Comparison of ENCODE assay signal across 21 cellular contexts in genomic region chr7:37430126-37430525, GRCh38. TPM values are rescaled to one million over a fixed set of nuclear protein-coding genes. Genes with fewer than 3 reads are reported as not detected.
DNase-seq lines count a peak whose midpoint lies in the region; ATAC-seq, FAIRE-seq and TF ChIP-seq lines count a peak whose summit lies in the region.
"Had no signal": no experiment of that assay in that cellular context is flagged by ENCODE, and none has a peak within 500 bp of the region (broad histone marks: within the 10 kb centered on the region; RNA-seq: fewer than 3 reads in every experiment).

No MANE protein-coding gene starts in this region.

- H2AK5ac ChIP-seq in mesendoderm (ENCODE audit: low read length) = no peak overlapping the region

- peak overlapping the region; percentile 52 for H3K9ac ChIP-seq in endothelial cell of umbilical vein (replicated peaks; ENCODE audit: extremely low read depth, insufficient read depth, low read length)
- H3K9ac ChIP-seq in mesendoderm (ENCODE audit: low read length) = no peak overlapping the region

- H2BK15ac ChIP-seq in mesendoderm (replicated peaks; ENCODE audit: low read depth) = no peak overlapping the region

- no peak overlapping the region for H2BK5ac ChIP-seq in mesendoderm (ENCODE audit: low read length)

- H3K79me2 ChIP-seq in endothelial cell of umbilical vein (ENCODE audit: control insufficient read depth, insufficient read depth, low read length) (no peaks in the 10 kb centered on the region), mesendoderm (ENCODE audit: control insufficient read depth, insufficient read depth, low read length) (no peaks in the 10 kb centered on the region)

- no peak overlapping the region for H4K8ac ChIP-seq in mesendoderm (ENCODE audit: low read depth, low read length)

- no peak overlapping the region for H2BK120ac ChIP-seq in mesendoderm (ENCODE audit: low read depth, low read length)

- no peaks in the 10 kb centered on the region for H3K9me1 ChIP-seq in endothelial cell of umbilical vein (replicated peaks; ENCODE audit: control insufficient read depth, extremely low read depth, insufficient read depth, low read length)

- no peak for ATAC-seq in stimulated activated memory B cell treated with anti-CD40 and anti-IgM and Interleukin-4, amounts not matched to agents 10 μg/mL and 1 μg/mL and 100 μg/mL, for 72 hours
- ATAC-seq in GM21447 (IDR thresholded peaks at IDR 0.05; ENCODE audit: unreplicated experiment) = no peak
- no peak for ATAC-seq in foreskin keratinocyte
- ATAC-seq: GM12878 had no signal

- H2AFZ ChIP-seq in endothelial cell of umbilical vein (ENCODE audit: low read depth, low read length) = no peak overlapping the region

- CTCF ChIA-PET in endothelial cell of umbilical vein (lab: Charles Lee) = interaction anchor here (0.8 to 2.5 kb wide), 10 partner anchors 9 to 146 kb away, joined by 3 to 12 read pairs (median 4); partner anchors contain the start of gene ELMO1

- no peaks in the 10 kb centered on the region for H3K27me3 ChIP-seq in endothelial cell of umbilical vein (ENCODE audit: control insufficient read depth in 2 of 2, insufficient read depth in 2 of 2, low read length in 2 of 2)
- no peaks in the 10 kb centered on the region for H3K27me3 ChIP-seq in mesendoderm (ENCODE audit: insufficient read depth, low read length, poor library complexity)
- H3K27me3 ChIP-seq in foreskin keratinocyte = no peaks in the 10 kb centered on the region

- no peaks in the 10 kb centered on the region for H3K27me3 Mint-ChIP-seq in stimulated activated memory B cell treated with anti-CD40 and anti-IgM and Interleukin-4, amounts not matched to agents 10 μg/mL and 1 μg/mL and 100 μg/mL, for 72 hours
- H3K27me3 Mint-ChIP-seq: CD4-positive, alpha-beta memory T cell had no signal

- TF ChIP-seq CTCF in endothelial cell of umbilical vein (IDR thresholded peaks at IDR 0.05; ENCODE audit: extremely low read depth in 1 of 2, insufficient read depth in 1 of 2, low read depth in 1 of 2, low read length in 2 of 2) (no peak), foreskin keratinocyte (conservative IDR thresholded peaks at IDR 0.05) (no peak)

- TSS peak; percentile 46 for BruUV-seq in endothelial cell of umbilical vein (replicated peaks; lab: Mats Ljungman, UMichigan)

- H3K4me1 ChIP-seq in endothelial cell of umbilical vein (ENCODE audit: control insufficient read depth, extremely low read depth, insufficient read depth, low read length) (peaks cover 20% of the 10 kb centered on the region), mesendoderm (ENCODE audit: control insufficient read depth, low read depth, low read length) (peaks cover 3% of the 10 kb centered on the region), foreskin keratinocyte (no peaks in the 10 kb centered on the region)
- H3K4me1 ChIP-seq: HAP-1 had no signal

- peaks cover 11% of the 10 kb centered on the region for H3K36me3 Mint-ChIP-seq in stimulated activated memory B cell treated with anti-CD40 and anti-IgM and Interleukin-4, amounts not matched to agents 10 μg/mL and 1 μg/mL and 100 μg/mL, for 72 hours

- H3K36me3 ChIP-seq in endothelial cell of umbilical vein (ENCODE audit: control insufficient read depth in 2 of 2, extremely low read depth in 1 of 2, insufficient read depth in 2 of 2, low read length in 2 of 2) (no peaks in the 10 kb centered on the region), mesendoderm (ENCODE audit: control insufficient read depth, insufficient read depth, low read length) (no peaks in the 10 kb centered on the region)
- H3K36me3 ChIP-seq: HAP-1 had no signal

- H3K27ac ChIP-seq in endothelial cell of umbilical vein (ENCODE audit: insufficient read depth, low read depth, low read length) (peak overlapping the region; percentile 73), mesendoderm (ENCODE audit: low read depth, low read length) (no peak overlapping the region), foreskin keratinocyte (no peak overlapping the region)

- no peaks in the 10 kb centered on the region for H4K20me1 ChIP-seq in endothelial cell of umbilical vein (replicated peaks; ENCODE audit: control insufficient read depth, extremely low read depth, insufficient read depth, low read length)

- FAIRE-seq in endothelial cell of umbilical vein (lab: Jason Lieb, UNC) = no peak
- FAIRE-seq: G401.6, GM12878, GM19239, H54 had no signal

- H3K4me1 Mint-ChIP-seq in stimulated activated memory B cell treated with anti-CD40 and anti-IgM and Interleukin-4, amounts not matched to agents 10 μg/mL and 1 μg/mL and 100 μg/mL, for 72 hours = peaks cover 66% of the 10 kb centered on the region

- DNase-seq in endothelial cell of umbilical vein (ENCODE audit: low read depth, low spot score) = peak; percentile 69
- DNase-seq in mesendoderm = no peak
- no peak for DNase-seq in foreskin keratinocyte
- no peak for DNase-seq in activated CD4-positive, alpha-beta T cell treated with anti-CD3 and anti-CD28 coated beads, Interleukin-2, amount 50 U/mL, for 1 hour
- DNase-seq: C1 segment of cervical spinal cord; Calu3; CD4-positive, alpha-beta memory T cell; COR-L47; DMS53; DMS79 treated with DMSO at 0.1 percent for 48 hours; GOT3; HFFc6 had no signal

- no peaks in the 10 kb centered on the region for H3K9me3 Mint-ChIP-seq in stimulated activated memory B cell treated with anti-CD40 and anti-IgM and Interleukin-4, amounts not matched to agents 10 μg/mL and 1 μg/mL and 100 μg/mL, for 72 hours
- H3K9me3 Mint-ChIP-seq: CD4-positive, alpha-beta memory T cell had no signal

- H3K9me3 ChIP-seq in endothelial cell of umbilical vein (replicated peaks; ENCODE audit: control insufficient read depth, insufficient read depth, low read length) = no peaks in the 10 kb centered on the region
- H3K9me3 ChIP-seq: HAP-1 had no signal

- no CpG with 5 or more reads among the region's 7 CpGs for WGBS in mesendoderm (ENCODE audit: extremely low coverage, insufficient coverage, low lambda C conversion rate)

- no peak overlapping the region for H3K4ac ChIP-seq in mesendoderm (ENCODE audit: low read depth, low read length)

- intact Hi-C loops in endothelial cell of umbilical vein (cut with micrococcal nuclease) = loop anchor here (1.0 to 2.0 kb wide), 5 partner anchors 11 to 76 kb away; no protein-coding TSS in a partner anchor

- H3K23ac ChIP-seq in mesendoderm (ENCODE audit: low read length) = no peak overlapping the region

- peak overlapping the region; percentile 16 for H3K27ac Mint-ChIP-seq in stimulated activated memory B cell treated with anti-CD40 and anti-IgM and Interleukin-4, amounts not matched to agents 10 μg/mL and 1 μg/mL and 100 μg/mL, for 72 hours
- H3K27ac Mint-ChIP-seq: HFFc6 had no signal

- TF ChIP-seq POLR2A in endothelial cell of umbilical vein (IDR thresholded peaks at IDR 0.05; ENCODE audit: low read depth, low read length) = no peak

- H3K4me3 ChIP-seq in endothelial cell of umbilical vein (replicated peaks in 1 of 3; ENCODE audit: insufficient read depth in 1 of 3, low read depth in 1 of 3, low read length in 3 of 3) = no peak overlapping the region
- H3K4me3 ChIP-seq in mesendoderm (ENCODE audit: low read length) = no peak overlapping the region
- H3K4me3 ChIP-seq: GM12878, HAP-1 had no signal

- peaks cover 8% of the 10 kb centered on the region for H3K79me1 ChIP-seq in mesendoderm (ENCODE audit: low read length)

- H3K4me2 ChIP-seq in endothelial cell of umbilical vein (ENCODE audit: insufficient read depth, low read length) = peak overlapping the region; percentile 74
- H3K4me2 ChIP-seq in mesendoderm (ENCODE audit: low read length) = no peak overlapping the region

- no peak overlapping the region for H3K56ac ChIP-seq in mesendoderm (ENCODE audit: low read length)

- no peak overlapping the region for H3K18ac ChIP-seq in mesendoderm (ENCODE audit: low read length)

- POLR2A ChIA-PET in endothelial cell of umbilical vein (lab: Charles Lee) = interaction anchor here (1.1 kb wide), 1 partner anchor 18 kb away, joined by 3 read pairs; no protein-coding TSS in a partner anchor

- peak overlapping the region; percentile 0 for H4K5ac ChIP-seq in mesendoderm (ENCODE audit: low read length)

- H3K4me3 Mint-ChIP-seq in stimulated activated memory B cell treated with anti-CD40 and anti-IgM and Interleukin-4, amounts not matched to agents 10 μg/mL and 1 μg/mL and 100 μg/mL, for 72 hours = no peak overlapping the region
- H3K4me3 Mint-ChIP-seq: CD4-positive, alpha-beta memory T cell; HFFc6 had no signal

- dilution Hi-C loops in endothelial cell of umbilical vein (cut with MboI; ENCODE audit: extremely low pct_ligation_motif_present, low sequenced_read_pairs) = no loop called here

TF ChIP-seq in endothelial cell of umbilical vein, 7 proteins besides CTCF, POLR2A, EP300 and RAD21:
- TF ChIP-seq MYC (IDR thresholded peaks at IDR 0.05; ENCODE audit: low read depth, low read length) (no peak), JUN (IDR thresholded peaks at IDR 0.05; ENCODE audit: borderline replicate concordance, insufficient read depth, insufficient read length, low read depth) (no peak), GATA2 (IDR thresholded peaks at IDR 0.05; ENCODE audit: insufficient read depth, insufficient read length, low read depth, low read length) (no peak), FOS (IDR thresholded peaks at IDR 0.05; ENCODE audit: borderline replicate concordance, insufficient read depth, low read length) (no peak), EZH2 (IDR thresholded peaks at IDR 0.05; ENCODE audit: borderline replicate concordance, low read depth, low read length, severe bottlenecking) (no peak), POLR2AphosphoS5 (IDR thresholded peaks at IDR 0.05; ENCODE audit: insufficient read depth, low read depth, low read length) (no peak), MAX (IDR thresholded peaks at IDR 0.05; ENCODE audit: insufficient read depth, insufficient read length) (no peak)

RNA-seq across cellular contexts. Expression of gene ELMO1, which starts 18.5 kb away (rescaled TPM):
- 23.5 and 30.6 TPM in 2 replicates for total RNA-seq in endothelial cell of umbilical vein
- 16.2 and 17.0 TPM in 2 replicates for polyA plus RNA-seq in endothelial cell of umbilical vein
- 11.3 and 13.5 TPM in 2 replicates for polyA plus RNA-seq in endothelial cell of umbilical vein (2011; cell fraction: cytosol; rRNA removed)
- polyA plus RNA-seq in endothelial cell of umbilical vein (2011; cell fraction: nucleus; rRNA removed) = 26.0 and 29.5 TPM in 2 replicates
- 10.0 and 10.7 TPM in 2 replicates for polyA plus RNA-seq in endothelial cell of umbilical vein (2012)
- 80.5 and 81.2 TPM in 2 replicates for polyA minus RNA-seq in endothelial cell of umbilical vein
- polyA minus RNA-seq in endothelial cell of umbilical vein (2011; cell fraction: cytosol; rRNA and poly(A)+ RNA removed) = not detected
- polyA minus RNA-seq in endothelial cell of umbilical vein (2011; cell fraction: nucleus; rRNA and poly(A)+ RNA removed) = 172 and 226 TPM in 2 replicates
- polyA plus RNA-seq in mesendoderm (2013, experiment 1 of 2) = 8.9 TPM
- polyA plus RNA-seq in mesendoderm (2013, experiment 2 of 2) = 9.3 TPM
- total RNA-seq in foreskin keratinocyte = not detected in 2 replicates
- polyA plus RNA-seq in foreskin keratinocyte = not detected in 2 replicates
- total RNA-seq: A673, Calu3, HFFc6 had no signal
- polyA plus RNA-seq: BJ had no signal

Comparison
In these comparisons a context has a peak if more than half of its experiments do, and no peak if none do; other contexts are left out.
1. RNA of gene ELMO1, which starts 18.5 kb away (total RNA-seq): 23.5 to 30.6 TPM in endothelial cell of umbilical vein; not detected in foreskin keratinocyte; every median in the first group is over 10 times any median in the second.